27 cellular contexts compared by ENCODE assay signal in genomic region chr16:19098173-19098572, GRCh38.
"Had no signal": no experiment of that assay in that cellular context is flagged by ENCODE, and none has a peak within 500 bp of the region (broad histone marks: within the 10 kb centered on the region; RNA-seq: fewer than 3 reads in every experiment).

No MANE protein-coding gene starts in this region.

- H3K36me3 Mint-ChIP-seq: immature natural killer cell; stimulated activated effector memory CD8-positive, alpha-beta T cell treated with anti-CD3 and anti-CD28 coated beads, Interleukin-12 subunit alpha, Interleukin-12 subunit beta, amount 100 ng/mL, for 72 hours had no signal

- DNase-seq: hypothalamus; immature natural killer cell; kidney; left colon; left ventricle myocardium inferior; mesendoderm; naive thymus-derived CD8-positive, alpha-beta T cell; nucleus accumbens; pancreas; posterior cingulate gyrus; retina; right cardiac atrium; sigmoid colon; small intestine; spleen; stimulated activated CD4-positive, alpha-beta T cell treated with anti-CD3 and anti-CD28 coated beads, Interleukin-4, amount 100 ng/mL, for 24 hours; stimulated activated naive CD4-positive, alpha-beta T cell; upper lobe of right lung had no signal

- H3K9me3 ChIP-seq: pancreas, prostate gland, sigmoid colon, suprapubic skin, thoracic aorta, upper lobe of right lung had no signal

- H3K4me1 Mint-ChIP-seq: immature natural killer cell, neural crest cell had no signal

- H3K27ac ChIP-seq: left ventricle myocardium inferior, pancreas, prostate gland, sigmoid colon, spleen, suprapubic skin, thoracic aorta, tibial artery, upper lobe of right lung had no signal

- ATAC-seq: left colon; naive thymus-derived CD8-positive, alpha-beta T cell; pancreas; right cardiac atrium; stimulated activated effector memory CD8-positive, alpha-beta T cell treated with anti-CD3 and anti-CD28 coated beads, Interleukin-12 subunit alpha, Interleukin-12 subunit beta, amount 100 ng/mL, for 72 hours; upper lobe of right lung had no signal

- H3K27ac Mint-ChIP-seq: immature natural killer cell; naive thymus-derived CD8-positive, alpha-beta T cell; nephron; stimulated activated effector memory CD8-positive, alpha-beta T cell treated with anti-CD3 and anti-CD28 coated beads, Interleukin-12 subunit alpha, Interleukin-12 subunit beta, amount 100 ng/mL, for 72 hours; stimulated activated naive CD8-positive, alpha-beta T cell treated with anti-CD3 and anti-CD28 coated beads, Interleukin-15, Interleukin-2, amounts not matched to agents 100 ng/mL and 50 ng/mL, for 24 hours had no signal

- H3K27me3 ChIP-seq: pancreas, spleen, suprapubic skin, tibial artery, upper lobe of right lung had no signal

- H3K4me1 ChIP-seq: left ventricle myocardium inferior, prostate gland, sigmoid colon, spleen, suprapubic skin, tibial artery, upper lobe of right lung had no signal

- H3K36me3 ChIP-seq: left ventricle myocardium inferior, pancreas, prostate gland, sigmoid colon, spleen, suprapubic skin, thoracic aorta, tibial artery, upper lobe of right lung had no signal

- H3K4me3 ChIP-seq: left ventricle myocardium inferior, lung, pancreas, prostate gland, sigmoid colon, spleen, suprapubic skin, thoracic aorta, tibial artery, upper lobe of right lung had no signal

- H3K4me3 Mint-ChIP-seq: immature natural killer cell; naive thymus-derived CD8-positive, alpha-beta T cell; nephron; neural crest cell; stimulated activated effector memory CD8-positive, alpha-beta T cell treated with anti-CD3 and anti-CD28 coated beads, Interleukin-12 subunit alpha, Interleukin-12 subunit beta, amount 100 ng/mL, for 72 hours; stimulated activated naive CD8-positive, alpha-beta T cell treated with anti-CD3 and anti-CD28 coated beads, Interleukin-15, Interleukin-2, amounts not matched to agents 100 ng/mL and 50 ng/mL, for 24 hours had no signal
